Comparison of ENCODE assay signal across 1 cellular context in the genomic region with DNA sequence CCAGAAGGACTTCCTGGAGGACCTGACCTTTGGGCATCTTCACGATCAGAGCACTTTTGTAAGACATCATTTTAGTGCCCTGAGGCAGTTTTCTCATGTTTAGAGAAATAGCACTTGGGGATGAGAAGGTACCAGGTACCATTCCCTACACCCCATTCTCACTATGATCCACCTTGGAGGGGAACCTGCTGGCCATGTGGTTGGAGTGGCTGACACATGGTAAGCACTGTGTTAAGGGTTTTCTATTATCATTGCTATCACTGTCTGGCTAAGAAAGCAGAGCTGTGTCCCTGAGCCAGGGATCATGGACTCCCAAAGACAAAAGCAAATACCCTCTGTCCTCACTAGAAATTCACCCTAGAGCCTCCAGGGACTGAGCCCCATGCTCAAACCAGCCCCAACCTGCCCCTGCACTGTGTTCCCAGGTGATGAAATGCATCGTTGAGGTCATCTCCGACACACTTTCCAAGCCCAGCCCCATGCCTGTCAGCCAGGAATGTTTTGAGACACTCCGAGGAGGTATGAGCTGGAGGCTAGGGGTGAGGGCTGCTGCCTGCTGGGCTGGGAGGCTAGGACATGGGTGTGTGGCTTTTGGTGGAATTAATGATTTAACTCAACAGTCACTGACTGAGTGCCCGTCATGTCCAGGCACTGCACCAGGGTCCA.
A peak's percentile ranks its signal among the peaks of the same experiment; 100 is the strongest.
TF ChIP-seq lines count a peak whose summit lies in the region.

No MANE protein-coding gene starts in this region.

TF ChIP-seq in HepG2, 621 proteins besides CTCF, POLR2A, EP300 and RAD21:
- TF ChIP-seq, protein P1, sequence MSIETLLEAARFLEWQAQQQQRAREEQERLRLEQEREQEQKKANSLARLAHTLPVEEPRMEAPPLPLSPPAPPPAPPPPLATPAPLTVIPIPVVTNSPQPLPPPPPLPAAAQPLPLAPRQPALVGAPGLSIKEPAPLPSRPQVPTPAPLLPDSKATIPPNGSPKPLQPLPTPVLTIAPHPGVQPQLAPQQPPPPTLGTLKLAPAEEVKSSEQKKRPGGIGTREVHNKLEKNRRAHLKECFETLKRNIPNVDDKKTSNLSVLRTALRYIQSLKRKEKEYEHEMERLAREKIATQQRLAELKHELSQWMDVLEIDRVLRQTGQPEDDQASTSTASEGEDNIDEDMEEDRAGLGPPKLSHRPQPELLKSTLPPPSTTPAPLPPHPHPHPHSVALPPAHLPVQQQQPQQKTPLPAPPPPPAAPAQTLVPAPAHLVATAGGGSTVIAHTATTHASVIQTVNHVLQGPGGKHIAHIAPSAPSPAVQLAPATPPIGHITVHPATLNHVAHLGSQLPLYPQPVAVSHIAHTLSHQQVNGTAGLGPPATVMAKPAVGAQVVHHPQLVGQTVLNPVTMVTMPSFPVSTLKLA (IDR thresholded peaks at IDR 0.05) = peak; percentile 57
- TF ChIP-seq, protein P2, sequence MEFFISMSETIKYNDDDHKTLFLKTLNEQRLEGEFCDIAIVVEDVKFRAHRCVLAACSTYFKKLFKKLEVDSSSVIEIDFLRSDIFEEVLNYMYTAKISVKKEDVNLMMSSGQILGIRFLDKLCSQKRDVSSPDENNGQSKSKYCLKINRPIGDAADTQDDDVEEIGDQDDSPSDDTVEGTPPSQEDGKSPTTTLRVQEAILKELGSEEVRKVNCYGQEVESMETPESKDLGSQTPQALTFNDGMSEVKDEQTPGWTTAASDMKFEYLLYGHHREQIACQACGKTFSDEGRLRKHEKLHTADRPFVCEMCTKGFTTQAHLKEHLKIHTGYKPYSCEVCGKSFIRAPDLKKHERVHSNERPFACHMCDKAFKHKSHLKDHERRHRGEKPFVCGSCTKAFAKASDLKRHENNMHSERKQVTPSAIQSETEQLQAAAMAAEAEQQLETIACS (CRISPR knock-in tag; IDR thresholded peaks at IDR 0.05) = no peak
